In genomic region chr19:5244351-5244750, GRCh38 we compare ENCODE assay signal across 23 cellular contexts.
DNase-seq lines count a peak whose midpoint lies in the region; ATAC-seq, FAIRE-seq and TF ChIP-seq lines count a peak whose summit lies in the region.
"Had no signal": no experiment of that assay in that cellular context is flagged by ENCODE, and none has a peak within 500 bp of the region (broad histone marks: within the 10 kb centered on the region; RNA-seq: fewer than 3 reads in every experiment).

No MANE protein-coding gene starts in this region.

- H3K9me1 ChIP-seq in IMR-90 (ENCODE audit: insufficient read depth, low read length) = peaks cover 6% of the 10 kb centered on the region; the same call in 1 of the 2 replicates

- H2BK15ac ChIP-seq in IMR-90 (ENCODE audit: low read depth, low read length) = no peak overlapping the region

- no peak for FAIRE-seq in HepG2 (lab: Jason Lieb, UNC)
- FAIRE-seq in HTR-8/SVneo (lab: Jason Lieb, UNC) = no peak
- FAIRE-seq: A549, D721Med, G401.6, GM12878, GM12892, GM18507 had no signal

- DNase-seq in HepG2 (ENCODE audit: low spot score) = no peak
- DNase-seq in right lobe of liver = no peak
- DNase-seq in IMR-90 = no peak
- DNase-seq in glutamatergic neuron = no peak
- DNase-seq in HTR-8/SVneo (ENCODE audit: insufficient read length, low spot score) = no peak
- DNase-seq in iPS-NIHi11 (ENCODE audit: low spot score) = no peak
- DNase-seq: AML-193; Caco-2; Calu3; CD4-positive, alpha-beta T cell; CD8-positive, alpha-beta T cell; DMS79 treated with DMSO at 0.1 percent for 48 hours; GF-D8 had no signal

- H2BK20ac ChIP-seq in IMR-90 (ENCODE audit: low read depth, low read length) = no peak overlapping the region

- H4K91ac ChIP-seq in IMR-90 (ENCODE audit: insufficient read depth, low read depth, low read length) = no peak overlapping the region

- no peaks in the 10 kb centered on the region for H3K9me3 ChIP-seq in HepG2 (ENCODE audit: low read length)
- H3K9me3 ChIP-seq in right lobe of liver = no peaks in the 10 kb centered on the region
- no peaks in the 10 kb centered on the region for H3K9me3 ChIP-seq in IMR-90 (ENCODE audit: control insufficient read depth, insufficient read depth, low read length)
- H3K9me3 ChIP-seq: A549; BLaER1 treated with 17β-estradiol and CSF1 and Interleukin-3, amounts not matched to agents 10 nM and 100 nM; Caco-2 had no signal

- CTCF ChIA-PET in HepG2 (lab: Yijun Ruan, JAX; ENCODE audit: low intra/inter-chr PET ratio, low total read pairs) = no interaction called here
- CTCF ChIA-PET in IMR-90 (lab: Yijun Ruan, JAX) = no interaction called here

- no peak overlapping the region for H4K8ac ChIP-seq in IMR-90 (ENCODE audit: low read depth in 2 of 2, low read length in 2 of 2)

- no peak overlapping the region for H3K18ac ChIP-seq in IMR-90 (ENCODE audit: low read depth, low read length)

- in situ Hi-C loops in HepG2 (cut with HindIII; ENCODE audit: extremely low pct_ligation_motif_present, low pct_unique_long_range_greater_than_20kb) (no loop called here), IMR-90 (cut with MboI; ENCODE audit: low sequenced_read_pairs) (no loop called here)

- H3K14ac ChIP-seq in IMR-90 (replicated peaks; ENCODE audit: low read depth, low read length) = no peak overlapping the region

- ATAC-seq in HepG2 = no peak
- ATAC-seq in right lobe of liver = no peak
- no peak for ATAC-seq in IMR-90 (ENCODE audit: low read depth)
- ATAC-seq: A549; CD8-positive, alpha-beta T cell; GM12878 had no signal

- no peak overlapping the region for H3K4me3 ChIP-seq in HepG2 (replicated peaks in 1 of 3; ENCODE audit: insufficient read depth in 1 of 3, low read depth in 2 of 3, low read length in 3 of 3)
- no peak overlapping the region for H3K4me3 ChIP-seq in right lobe of liver
- no peak overlapping the region for H3K4me3 ChIP-seq in IMR-90 (ENCODE audit: insufficient read depth, low read depth, low read length)
- H3K4me3 ChIP-seq: A549; BLaER1 treated with 17β-estradiol and CSF1 and Interleukin-3, amounts not matched to agents 10 nM and 100 nM; GM12878 had no signal

- no peak for TF ChIP-seq CTCF in HepG2 (CRISPR knock-in tag; IDR thresholded peaks at IDR 0.05)
- TF ChIP-seq CTCF in right lobe of liver (IDR thresholded peaks at IDR 0.05) = no peak
- TF ChIP-seq CTCF in IMR-90 (conservative IDR thresholded peaks at IDR 0.05; ENCODE audit: low read depth, low read length) = no peak
- TF ChIP-seq CTCF in glutamatergic neuron (IDR thresholded peaks at IDR 0.05; ENCODE audit: partially characterized antibody, unreplicated experiment) = no peak

- TF ChIP-seq RAD21 in HepG2 (CRISPR knock-in tag; IDR thresholded peaks at IDR 0.05) (no peak), IMR-90 (IDR thresholded peaks at IDR 0.05; ENCODE audit: low read length) (no peak)

- no peak overlapping the region for H2BK5ac ChIP-seq in IMR-90 (ENCODE audit: low read depth, low read length, poor library complexity, severe bottlenecking)

- H2AK5ac ChIP-seq in IMR-90 (ENCODE audit: low read depth, low read length) = no peak overlapping the region

- WGBS in HepG2 (ENCODE audit: low lambda C conversion rate) = 95% methylated on average over 6 of the region's 11 CpGs
- 92% methylated on average over 2 of the region's 11 CpGs for WGBS in right lobe of liver (ENCODE audit: insufficient coverage, low coverage, low lambda C conversion rate, missing lambda C conversion rate)
- WGBS in IMR-90 (ENCODE audit: extremely low coverage in 2 of 2, insufficient read length in 1 of 2), 2 experiments = 93% methylated on average over 4 of the region's 11 CpGs; no CpG with 5 or more reads in 1 of the 2 experiments

- no peak overlapping the region for H3K4me3 Mint-ChIP-seq in glutamatergic neuron (ENCODE audit: unreplicated experiment)
- H3K4me3 Mint-ChIP-seq: B cell; CD4-positive, alpha-beta T cell; CD8-positive, alpha-beta T cell had no signal

- H4K5ac ChIP-seq in IMR-90 (ENCODE audit: low read depth, low read length) = no peak overlapping the region

- peaks cover 22% of the 10 kb centered on the region for H3K27me3 Mint-ChIP-seq in glutamatergic neuron (ENCODE audit: unreplicated experiment)

- no TSS peak for BruUV-seq in HepG2 (replicated peaks; lab: Mats Ljungman, UMichigan)
- no TSS peak for BruUV-seq in IMR-90 (replicated peaks; lab: Mats Ljungman, UMichigan)

- no peak overlapping the region for H3K9ac ChIP-seq in HepG2 (ENCODE audit: insufficient read depth, low read depth, low read length)
- no peak overlapping the region for H3K9ac ChIP-seq in IMR-90 (ENCODE audit: low read depth, low read length)
- H3K9ac ChIP-seq: BLaER1 treated with 17β-estradiol and CSF1 and Interleukin-3, amounts not matched to agents 10 nM and 100 nM had no signal

- H3K4me1 Mint-ChIP-seq in glutamatergic neuron (ENCODE audit: low read depth, unreplicated experiment) = peaks cover 14% of the 10 kb centered on the region
- H3K4me1 Mint-ChIP-seq: B cell had no signal

- no peak for TF ChIP-seq EP300 in HepG2 (IDR thresholded peaks at IDR 0.05; ENCODE audit: low read depth in 2 of 2, low read length in 2 of 2)
- no peak for TF ChIP-seq EP300 in HepG2 (CRISPR knock-in tag; IDR thresholded peaks at IDR 0.05; ENCODE audit: borderline replicate concordance)

- no peak overlapping the region for H2AK9ac ChIP-seq in IMR-90 (replicated peaks; ENCODE audit: low read depth, low read length, poor library complexity)

- no peak for TF ChIP-seq POLR2A in HepG2 (IDR thresholded peaks at IDR 0.05; ENCODE audit: insufficient read depth in 1 of 2, low read depth in 2 of 2, low read length in 2 of 2)
- TF ChIP-seq POLR2A in right lobe of liver (IDR thresholded peaks at IDR 0.05) = no peak
- TF ChIP-seq POLR2A in IMR-90 (IDR thresholded peaks at IDR 0.05; ENCODE audit: low read depth, low read length) = no peak

- H3K79me1 ChIP-seq in IMR-90 (ENCODE audit: low read depth in 1 of 2, low read length in 2 of 2) = no peaks in the 10 kb centered on the region; a peak in 1 of 4 replicates

- H3K27ac Mint-ChIP-seq in glutamatergic neuron (ENCODE audit: unreplicated experiment) = peak overlapping the region; percentile 53
- H3K27ac Mint-ChIP-seq: B cell; CD4-positive, alpha-beta T cell; CD8-positive, alpha-beta T cell had no signal

- H3K4me1 ChIP-seq in HepG2 (ENCODE audit: insufficient read depth, low read length) = no peaks in the 10 kb centered on the region
- H3K4me1 ChIP-seq in right lobe of liver = no peaks in the 10 kb centered on the region
- H3K4me1 ChIP-seq in IMR-90 (ENCODE audit: control insufficient read depth, insufficient read depth, low read length) = no peaks in the 10 kb centered on the region
- H3K4me1 ChIP-seq: A549, Caco-2 had no signal

- no peak overlapping the region for H3K56ac ChIP-seq in IMR-90 (ENCODE audit: extremely low read depth, insufficient read depth, low read length)

- peaks cover 4 to 7% of the 10 kb centered on the region in 2 experiments; a peak in 3 of 5 replicates for H3K36me3 ChIP-seq in HepG2 (replicated peaks in 1 of 2; ENCODE audit: control insufficient read depth in 1 of 2, insufficient read depth in 2 of 2, low read length in 2 of 2)
- no peaks in the 10 kb centered on the region for H3K36me3 ChIP-seq in right lobe of liver
- H3K36me3 ChIP-seq in IMR-90 (ENCODE audit: control insufficient read depth, insufficient read depth, low read length) = peaks cover 32% of the 10 kb centered on the region

- no peak overlapping the region for H3K27ac ChIP-seq in HepG2 (ENCODE audit: extremely low read length, insufficient read depth, low read length)
- H3K27ac ChIP-seq in right lobe of liver = no peak overlapping the region
- H3K27ac ChIP-seq in IMR-90 (ENCODE audit: insufficient read depth, low read length) = no peak overlapping the region
- H3K27ac ChIP-seq: 22Rv1; A549; BLaER1 treated with 17β-estradiol and CSF1 and Interleukin-3, amounts not matched to agents 10 nM and 100 nM; C4-2B had no signal

- no peaks in the 10 kb centered on the region for H4K20me1 ChIP-seq in HepG2 (ENCODE audit: insufficient read depth, low read length)
- H4K20me1 ChIP-seq in IMR-90 (ENCODE audit: insufficient read depth, low read length) = no peaks in the 10 kb centered on the region
- H4K20me1 ChIP-seq: BLaER1 treated with 17β-estradiol and CSF1 and Interleukin-3, amounts not matched to agents 10 nM and 100 nM had no signal

- H3K36me3 Mint-ChIP-seq in glutamatergic neuron (ENCODE audit: unreplicated experiment) = peaks cover 6% of the 10 kb centered on the region
- H3K36me3 Mint-ChIP-seq: CD8-positive, alpha-beta T cell had no signal

- H3K4me2 ChIP-seq in HepG2 (ENCODE audit: low read depth, low read length) = no peak overlapping the region
- H3K4me2 ChIP-seq in IMR-90 (ENCODE audit: low read depth, low read length) = no peak overlapping the region
- H3K4me2 ChIP-seq: A549; BLaER1 treated with 17β-estradiol and CSF1 and Interleukin-3, amounts not matched to agents 10 nM and 100 nM had no signal

- no peaks in the 10 kb centered on the region for H3K79me2 ChIP-seq in HepG2 (ENCODE audit: insufficient read depth, low read length)

- peaks cover 21% of the 10 kb centered on the region for H3K9me3 Mint-ChIP-seq in glutamatergic neuron (ENCODE audit: unreplicated experiment)
- H3K9me3 Mint-ChIP-seq: CD4-positive, alpha-beta T cell; CD8-positive, alpha-beta T cell had no signal

- H3K23ac ChIP-seq in IMR-90 (ENCODE audit: low read depth, low read length) = no peak overlapping the region

- POLR2A ChIA-PET in HepG2 (lab: Yijun Ruan, JAX) = no interaction called here
- POLR2A ChIA-PET in IMR-90 (lab: Charles Lee; ENCODE audit: unreplicated experiment) = no interaction called here

- dilution Hi-C loops in IMR-90 (cut with HindIII; ENCODE audit: low sequenced_read_pairs, unreplicated experiment) = no loop called here

- no peak overlapping the region for H3K4ac ChIP-seq in IMR-90 (ENCODE audit: low read depth, low read length)

- intact Hi-C loops in HepG2 (cut with micrococcal nuclease; ENCODE audit: unreplicated experiment) (no loop called here), right lobe of liver (cut with DNase I) (no loop called here), IMR-90 (cut with micrococcal nuclease) (no loop called here)

- H2BK120ac ChIP-seq in IMR-90 (ENCODE audit: low read depth, low read length) = no peak overlapping the region

- H2AFZ ChIP-seq in HepG2 (ENCODE audit: low read length) (no peak overlapping the region), IMR-90 (replicated peaks; ENCODE audit: low read length, poor library complexity) (no peak overlapping the region)

- H3K27me3 ChIP-seq in HepG2 (ENCODE audit: control insufficient read depth in 1 of 2, insufficient read depth in 2 of 2, low read length in 2 of 2) (no peaks in the 10 kb centered on the region), right lobe of liver (no peaks in the 10 kb centered on the region), IMR-90 (ENCODE audit: control insufficient read depth, insufficient read depth, low read length) (no peaks in the 10 kb centered on the region)
- H3K27me3 ChIP-seq: BLaER1 treated with 17β-estradiol and CSF1 and Interleukin-3, amounts not matched to agents 10 nM and 100 nM had no signal

TF ChIP-seq in HepG2, 621 proteins besides CTCF, POLR2A, EP300 and RAD21 (continues in another document):
- peak; percentile 93 for TF ChIP-seq ZNF768 (CRISPR knock-in tag; IDR thresholded peaks at IDR 0.05)
- peak; percentile 27; the same call in 1 of the 2 replicates for TF ChIP-seq CEBPB (IDR thresholded peaks at IDR 0.05; ENCODE audit: borderline replicate concordance, low read depth, low read length)

TF ChIP-seq in IMR-90, 13 proteins besides CTCF, POLR2A, EP300 and RAD21 (continues in another document):
- TF ChIP-seq CEBPB (IDR thresholded peaks at IDR 0.05; ENCODE audit: low read depth, low read length) = peak; percentile 35; the same call in 1 of the 2 replicates
